ENCODE assay signal across 26 cellular contexts in genomic region chr3:169498336-169498735, GRCh38.
DNase-seq lines count a peak whose midpoint lies in the region; ATAC-seq and TF ChIP-seq lines count a peak whose summit lies in the region.
"Had no signal": no experiment of that assay in that cellular context is flagged by ENCODE, and none has a peak within 500 bp of the region (broad histone marks: within the 10 kb centered on the region; RNA-seq: fewer than 3 reads in every experiment).

No MANE protein-coding gene starts in this region.

- peak overlapping the region; percentile 32 for H3K27ac ChIP-seq in brain microvascular endothelial cell
- H3K27ac ChIP-seq in right cardiac atrium (ENCODE audit: low read length): no peak overlapping the region
- H3K27ac ChIP-seq: A549; BLaER1 treated with 17β-estradiol and CSF1 and Interleukin-3, amounts not matched to agents 10 nM and 100 nM; SK-N-MC had no signal

- TF ChIP-seq CTCF in brain microvascular endothelial cell (IDR thresholded peaks at IDR 0.05; ENCODE audit: low read depth, low read length, missing control alignments) (no peak), fibroblast of pulmonary artery (IDR thresholded peaks at IDR 0.05; ENCODE audit: low read length, missing control alignments) (no peak)

- H3K36me3 ChIP-seq in brain microvascular endothelial cell (replicated peaks): no peaks in the 10 kb centered on the region
- H3K36me3 ChIP-seq: BLaER1 treated with 17β-estradiol and CSF1 and Interleukin-3, amounts not matched to agents 10 nM and 100 nM had no signal

- H3K9me3 ChIP-seq in right cardiac atrium (ENCODE audit: control insufficient read depth, low read length): no peaks in the 10 kb centered on the region
- H3K9me3 ChIP-seq: A549; BLaER1 treated with 17β-estradiol and CSF1 and Interleukin-3, amounts not matched to agents 10 nM and 100 nM had no signal

- in situ Hi-C loops in brain microvascular endothelial cell (cut with HindIII; ENCODE audit: low pct_ligation_motif_present, low sequenced_read_pairs): no loop called here

- peak; percentile 32 for DNase-seq in NCI-H69 (lab: John Stamatoyannopoulos, UW)
- DNase-seq in brain microvascular endothelial cell: peak; percentile 11
- DNase-seq in fibroblast of pulmonary artery (ENCODE audit: low read depth): peak; percentile 7
- no peak for DNase-seq in cardiac septum (ENCODE audit: low spot score)
- no peak for DNase-seq in DMS53 treated with DMSO at 0.1 percent for 48 hours (lab: John Stamatoyannopoulos, UW; ENCODE audit: unreplicated experiment)
- no peak for DNase-seq in right cardiac atrium
- no peak for DNase-seq in NCI-H2196 (lab: John Stamatoyannopoulos, UW; ENCODE audit: unreplicated experiment)
- DNase-seq: AML-193; CD4-positive, alpha-beta T cell; DMS53; Kasumi-1; MV-4-11; NCI-H1105; NCI-H1436 treated with DMSO at 0.1 percent for 48 hours; NCI-H187 treated with DMSO at 0.1 percent for 48 hours; NCI-H446; NCI-H524 treated with DMSO at 0.1 percent for 48 hours; NCI-H82; NK-92 treated with Interleukin-12 subunit alpha and Interleukin-12 subunit beta, amount 100 ng/mL, for 24 hours; RPMI8226; SHP77 had no signal

- ATAC-seq in right cardiac atrium: no peak
- ATAC-seq: A549, HCT116, K562 had no signal

- H3K27me3 ChIP-seq in brain microvascular endothelial cell (replicated peaks) (no peaks in the 10 kb centered on the region), right cardiac atrium (ENCODE audit: control insufficient read depth, insufficient read depth) (no peaks in the 10 kb centered on the region)
- H3K27me3 ChIP-seq: BLaER1 treated with 17β-estradiol and CSF1 and Interleukin-3, amounts not matched to agents 10 nM and 100 nM had no signal

- WGBS in right cardiac atrium: 94% methylated on average over 2 of the region's 2 CpGs

- intact Hi-C loops in cardiac septum (cut with DNase I): no loop called here
- intact Hi-C loops in right cardiac atrium (cut with DNase I): no loop called here

- no peaks in the 10 kb centered on the region for H3K4me1 ChIP-seq in right cardiac atrium (ENCODE audit: control insufficient read depth, insufficient read depth, low read length)
- H3K4me1 ChIP-seq: A549; BLaER1 treated with 17β-estradiol and CSF1 and Interleukin-3, amounts not matched to agents 10 nM and 100 nM had no signal

- H3K4me3 ChIP-seq in brain microvascular endothelial cell (ENCODE audit: low read depth, low read length) (no peak overlapping the region), fibroblast of pulmonary artery (replicated peaks; ENCODE audit: low read depth, low read length) (no peak overlapping the region), right cardiac atrium (ENCODE audit: low read length) (no peak overlapping the region)
- H3K4me3 ChIP-seq: A549; BLaER1 treated with 17β-estradiol and CSF1 and Interleukin-3, amounts not matched to agents 10 nM and 100 nM; K562; SK-N-MC had no signal

Comparison
In these comparisons a context has a peak if more than half of its experiments do, and no peak if none do; other contexts are left out.
1. DNase-seq: peak in NCI-H69 (single experiment), brain microvascular endothelial cell (single experiment) and fibroblast of pulmonary artery (single experiment); none in cardiac septum (single experiment), DMS53 treated with DMSO at 0.1 percent for 48 hours (single experiment), right cardiac atrium (0 of 3) and NCI-H2196 (single experiment).